12 cellular contexts compared by ENCODE assay signal in genomic region chr1:3902111-3902511, GRCh38. TPM values are rescaled to one million over a fixed set of nuclear protein-coding genes. Genes with fewer than 3 reads are reported as not detected.
DNase-seq lines count a peak whose midpoint lies in the region; ATAC-seq and TF ChIP-seq lines count a peak whose summit lies in the region.
"Had no signal": no experiment of that assay in that cellular context is flagged by ENCODE, and none has a peak within 500 bp of the region (broad histone marks: within the 10 kb centered on the region; RNA-seq: fewer than 3 reads in every experiment).

No MANE protein-coding gene starts in this region.

- H3K4me3 ChIP-seq in Karpas-422 (ENCODE audit: low read length) (no peak overlapping the region; the same call in 1 of the 2 replicates), osteoblast (ENCODE audit: insufficient read depth, low read length) (no peak overlapping the region), gastrocnemius medialis (no peak overlapping the region)

- in situ Hi-C loops in gastrocnemius medialis (cut with MboI; ENCODE audit: low sequenced_read_pairs in 4 of 4), result no loop called here

- H3K4me2 ChIP-seq in Karpas-422 (ENCODE audit: low read depth, low read length, poor library complexity, severe bottlenecking) (peak overlapping the region; percentile 56), osteoblast (ENCODE audit: insufficient read depth, low read length) (no peak overlapping the region)

- TF ChIP-seq POLR2A in gastrocnemius medialis (IDR thresholded peaks at IDR 0.05), result no peak

- H3K9me2 ChIP-seq in Karpas-422 (replicated peaks; ENCODE audit: insufficient read depth, low read length), result no peaks in the 10 kb centered on the region

- H3K79me2 ChIP-seq in Karpas-422 (ENCODE audit: low read length) (peaks cover 29% of the 10 kb centered on the region), osteoblast (ENCODE audit: insufficient read depth, low read length) (peaks cover 29% of the 10 kb centered on the region)

- H3K27ac ChIP-seq in Karpas-422 (ENCODE audit: low read length) (peak overlapping the region; percentile 93), VCaP (peak overlapping the region; percentile 99; the same call in 1 of the 2 replicates), osteoblast (ENCODE audit: low read depth, low read length) (no peak overlapping the region), gastrocnemius medialis (no peak overlapping the region)

- H3K4me1 ChIP-seq in Karpas-422 (ENCODE audit: low read length) (peaks cover 76% of the 10 kb centered on the region), osteoblast (ENCODE audit: insufficient read depth, low read length) (peaks cover 9% of the 10 kb centered on the region), gastrocnemius medialis (peaks cover 8 to 9% of the 10 kb centered on the region in 2 donors)

- TF ChIP-seq CTCF in VCaP (conservative IDR thresholded peaks at IDR 0.05) (no peak), osteoblast (IDR thresholded peaks at IDR 0.05; ENCODE audit: extremely low read depth, low read depth, low read length) (no peak), gastrocnemius medialis (IDR thresholded peaks at IDR 0.05 in 4 of 5, conservative IDR thresholded peaks at IDR 0.05 in 1 of 5) (no peak)

- H3K9me3 ChIP-seq in Karpas-422 (ENCODE audit: low read length), result no peaks in the 10 kb centered on the region
- H3K9me3 ChIP-seq in osteoblast (ENCODE audit: low read depth, low read length), result no peaks in the 10 kb centered on the region
- no peaks in the 10 kb centered on the region for H3K9me3 ChIP-seq in gastrocnemius medialis

- peak overlapping the region; percentile 59 for H3K9ac ChIP-seq in Karpas-422 (ENCODE audit: low read length)

- H3K27me3 ChIP-seq in Karpas-422 (ENCODE audit: low read length) (no peaks in the 10 kb centered on the region), osteoblast (ENCODE audit: insufficient read depth, low read length) (no peaks in the 10 kb centered on the region), gastrocnemius medialis (no peaks in the 10 kb centered on the region)

- H2AFZ ChIP-seq in Karpas-422 (ENCODE audit: low read length) (no peak overlapping the region), osteoblast (ENCODE audit: low read length) (no peak overlapping the region)

- intact Hi-C loops in gastrocnemius medialis (cut with DNase I; ENCODE audit: low total_unique reads), result loop anchor here (5.0 to 10.0 kb wide), 2 partner anchors 277 to 1985 kb away; partner anchors contain the start of genes CALML6, TMEM52 and TPRG1L

- ATAC-seq in gastrocnemius medialis (no peak), GM19467 (IDR thresholded peaks at IDR 0.05; ENCODE audit: unreplicated experiment) (no peak), HG03095 (IDR thresholded peaks at IDR 0.05; ENCODE audit: unreplicated experiment) (no peak)

- H3K36me3 ChIP-seq in Karpas-422 (ENCODE audit: insufficient read depth, low read length) (peaks cover 6% of the 10 kb centered on the region; the same call in 1 of the 2 replicates), osteoblast (ENCODE audit: insufficient read depth, low read length) (no peaks in the 10 kb centered on the region), gastrocnemius medialis (no peaks in the 10 kb centered on the region)

- DNase-seq in Karpas-422 (no peak), osteoblast (ENCODE audit: insufficient read length, low spot score, missing footprints) (peak; percentile 58), gastrocnemius medialis (no peak), AG08395 (ENCODE audit: low spot score) (no peak)
- DNase-seq in central memory CD4-positive, alpha-beta T cell, result peak; percentile 39
- DNase-seq: Calu3, GOT3, IMR-90, NCI-H187 had no signal

- H4K20me1 ChIP-seq in Karpas-422 (ENCODE audit: insufficient read depth, low read depth, low read length), result no peaks in the 10 kb centered on the region
- H4K20me1 ChIP-seq in osteoblast (ENCODE audit: insufficient read depth, low read length), result peaks cover 3% of the 10 kb centered on the region

RNA-seq across cellular contexts. Expression of gene C1orf174, which starts 2.0 kb away (rescaled TPM):
- 17.4 and 25.5 TPM in 2 replicates for total RNA-seq in Karpas-422 (2014; rRNA removed; shearing (Covaris generic); ENCODE audit: low replicate concordance)
- total RNA-seq in osteoblast (27.1 and 29.3 TPM in 2 replicates), gastrocnemius medialis (10 to 100 TPM; 10.1 to 28.5 (median 13.5) TPM)

RNA-seq across cellular contexts. Expression of gene DFFB, which starts 44.8 kb away (rescaled TPM):
- 11.9 and 15.2 TPM in 2 replicates for total RNA-seq in Karpas-422 (2014; rRNA removed; shearing (Covaris generic); ENCODE audit: low replicate concordance)
- total RNA-seq in osteoblast, result 5.1 and 8.3 TPM in 2 replicates
- total RNA-seq in gastrocnemius medialis, result 1 to 10 TPM; 1.3 to 3.6 (median 3.1) TPM

RNA-seq across cellular contexts. Expression of gene CEP104, which starts 45.1 kb away (rescaled TPM):
- total RNA-seq in Karpas-422 (2014; rRNA removed; shearing (Covaris generic); ENCODE audit: low replicate concordance), result 19.9 and 90.0 TPM in 2 replicates
- total RNA-seq in osteoblast (21.5 and 21.7 TPM in 2 replicates), gastrocnemius medialis (10 to 100 TPM; 16.6 to 39.0 (median 21.9) TPM)

Comparison
In these comparisons a context has a peak if more than half of its experiments do, and no peak if none do; other contexts are left out.
1. DNase-seq: peak in central memory CD4-positive, alpha-beta T cell (single experiment) and osteoblast (single experiment); none in Karpas-422 (single experiment), gastrocnemius medialis (0 of 2) and AG08395 (single experiment).
2. H3K27ac ChIP-seq: peak in Karpas-422 (single experiment) and VCaP (single experiment); none in osteoblast (single experiment) and gastrocnemius medialis (0 of 4).